ENCODE assay signal across 8 cellular contexts in the genomic region with DNA sequence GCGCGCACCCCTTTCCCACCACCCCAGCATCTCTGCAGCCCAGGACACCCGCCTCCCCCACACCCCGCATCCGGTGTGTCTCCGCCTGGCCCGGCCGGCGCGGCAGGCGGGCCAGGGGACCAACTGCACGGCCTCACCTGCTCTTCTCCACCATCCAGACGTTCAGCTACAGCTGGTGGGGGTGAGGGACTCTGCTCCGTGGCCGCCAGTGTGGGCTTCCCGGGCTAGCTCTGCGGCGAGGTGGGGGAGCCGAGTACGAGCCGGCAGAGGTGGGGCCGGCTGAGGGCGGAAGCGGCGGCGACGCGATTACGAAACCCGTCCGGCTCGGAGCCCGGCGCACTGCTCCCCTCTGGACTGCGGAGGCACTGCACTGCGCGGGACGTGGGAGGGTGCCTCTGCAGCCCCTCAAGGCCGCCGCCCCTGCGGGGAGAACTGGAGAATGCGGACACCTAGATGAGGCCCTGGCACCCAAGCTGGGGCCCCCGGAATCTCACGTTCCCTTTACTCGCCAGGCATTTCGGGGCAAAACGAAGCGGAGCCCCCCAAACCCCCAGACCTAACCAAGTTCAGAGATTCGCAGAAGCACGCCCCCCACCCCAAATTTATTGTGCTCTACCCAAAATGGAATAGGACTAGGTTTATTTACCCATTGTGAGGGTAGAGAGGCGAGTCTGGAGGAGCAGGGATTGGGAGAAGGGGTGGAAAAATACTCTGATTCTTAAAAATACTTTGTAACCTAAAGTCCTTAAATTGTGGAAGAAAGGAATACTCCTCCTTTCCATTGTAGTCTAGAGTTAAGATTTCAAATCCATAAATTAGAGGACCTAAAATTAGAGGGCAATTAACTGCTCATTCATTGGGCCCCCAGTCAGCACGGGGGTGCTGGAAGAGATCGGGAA. TPM values are rescaled to one million over a fixed set of nuclear protein-coding genes. Genes with fewer than 3 reads are reported as not detected.
DNase-seq lines count a peak whose midpoint lies in the region; ATAC-seq and TF ChIP-seq lines count a peak whose summit lies in the region.

A gene with protein sequence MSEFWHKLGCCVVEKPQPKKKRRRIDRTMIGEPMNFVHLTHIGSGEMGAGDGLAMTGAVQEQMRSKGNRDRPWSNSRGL (minus strand): TSS at position 281 of the 899 bp plus-strand sequence. CDS start 3,892 bp downstream, outside the sequence.

- POLR2A ChIA-PET in naive thymus-derived CD4-positive, alpha-beta T cell (lab: Charles Lee) = interaction anchor here (0.7 to 12.8 kb wide), 10 partner anchors 9 to 808 kb away, joined by 3 to 253 read pairs (median 34); partner anchors contain the start of genes C1orf56, GABPB2, MINDY1 and TNFAIP8L2

- no peaks in the 10 kb centered on the region for H3K9me3 ChIP-seq in Peyer's patch
- H3K9me3 ChIP-seq in naive thymus-derived CD4-positive, alpha-beta T cell (ENCODE audit: control insufficient read depth in 2 of 3, low read length in 3 of 3) = no peaks in the 10 kb centered on the region

- DNase-seq in DMS153 (lab: John Stamatoyannopoulos, UW) (peak; percentile 78), Peyer's patch (peak; percentile 84 to 92 (median 89)), fibroblast of gingiva (ENCODE audit: low read depth) (peak; percentile 70)
- DNase-seq in activated T-cell treated with anti-CD3 and anti-CD28 coated beads, Interleukin-2, amount 50 U/mL, for 72 hours = peak; percentile 90 to 92
- peak; percentile 76 to 85 (median 82) for DNase-seq in naive thymus-derived CD4-positive, alpha-beta T cell
- peak; percentile 64 to 81 (median 71) for DNase-seq in stimulated activated naive CD4-positive, alpha-beta T cell (lab: John Stamatoyannopoulos, UW)

- H3K27me3 ChIP-seq in Peyer's patch = no peaks in the 10 kb centered on the region
- H3K27me3 ChIP-seq in naive thymus-derived CD4-positive, alpha-beta T cell (ENCODE audit: control insufficient read depth in 2 of 2, insufficient read depth in 2 of 2, low read length in 2 of 2) = no peaks in the 10 kb centered on the region

- CTCF ChIA-PET in naive thymus-derived CD4-positive, alpha-beta T cell (lab: Charles Lee) = interaction anchor here (0.6 to 6.3 kb wide), 12 partner anchors 8 to 920 kb away, joined by 3 to 74 read pairs (median 6); partner anchors contain the start of genes BNIPL, C1orf56, GABPB2 and TNFAIP8L2

- peak; percentile 83 to 89 for TF ChIP-seq POLR2A in Peyer's patch (IDR thresholded peaks at IDR 0.05)

- peaks cover 0 to 13% (median 3%) of the 10 kb centered on the region in 3 donors for H3K36me3 ChIP-seq in Peyer's patch
- H3K36me3 ChIP-seq in naive thymus-derived CD4-positive, alpha-beta T cell (ENCODE audit: control insufficient read depth in 2 of 3, insufficient read depth in 3 of 3, low read length in 3 of 3) = peaks cover 11 to 33% (median 15%) of the 10 kb centered on the region in 3 experiments

- peak; percentile 80 for ATAC-seq in GM21526 (IDR thresholded peaks at IDR 0.05; ENCODE audit: low FRiP score, unreplicated experiment)
- peak; percentile 82 to 86 for ATAC-seq in activated T-cell treated with anti-CD3 and anti-CD28 coated beads, Interleukin-2, amount 50 U/mL, for 72 hours (replicated peaks in 1 of 2)
- peak; percentile 84 for ATAC-seq in naive thymus-derived CD4-positive, alpha-beta T cell

- H3K4me3 Mint-ChIP-seq in activated T-cell treated with anti-CD3 and anti-CD28 coated beads, Interleukin-2, amount 50 U/mL, for 72 hours = peak within 1 kb of the TSS; percentile 87 to 99
- H3K4me3 Mint-ChIP-seq in naive thymus-derived CD4-positive, alpha-beta T cell = peak within 1 kb of the TSS; percentile 95 to 100 (median 99)

- H3K9me3 Mint-ChIP-seq in activated T-cell treated with anti-CD3 and anti-CD28 coated beads, Interleukin-2, amount 50 U/mL, for 72 hours = no peaks in the 10 kb centered on the region
- H3K9me3 Mint-ChIP-seq in naive thymus-derived CD4-positive, alpha-beta T cell = peaks cover 0 to 3% (median 0%) of the 10 kb centered on the region in 11 donors

- TF ChIP-seq CTCF in Peyer's patch (IDR thresholded peaks at IDR 0.05) = peak; percentile 77 to 95 (median 90)

- H3K4me1 ChIP-seq in Peyer's patch = peaks cover 0 to 33% (median 16%) of the 10 kb centered on the region in 4 donors
- peaks cover 8 to 23% of the 10 kb centered on the region in 2 donors for H3K4me1 ChIP-seq in naive thymus-derived CD4-positive, alpha-beta T cell (ENCODE audit: control insufficient read depth in 2 of 2, insufficient read depth in 2 of 2, low read length in 2 of 2)

- intact Hi-C loops in naive thymus-derived CD4-positive, alpha-beta T cell (cut with micrococcal nuclease) = loop anchor here (1.0 to 10.0 kb wide), 10 partner anchors 11 to 697 kb away; partner anchors contain the start of genes C1orf56 (in 2 of the 2), GABPB2 (in 2 of the 2), PRUNE1 (in 1 of the 2) and PSMD4 (in 1 of the 2)

- TF ChIP-seq EP300 in Ishikawa (IDR thresholded peaks at IDR 0.05; ENCODE audit: borderline replicate concordance) = 0 out of 2 replicates have a peak, but pooled peaks have one; percentile 16

- peaks cover 16 to 35% of the 10 kb centered on the region in 2 donors for H3K36me3 Mint-ChIP-seq in activated T-cell treated with anti-CD3 and anti-CD28 coated beads, Interleukin-2, amount 50 U/mL, for 72 hours (ENCODE audit: insufficient read depth in 2 of 2)
- H3K36me3 Mint-ChIP-seq in naive thymus-derived CD4-positive, alpha-beta T cell = peaks cover 31 to 44% (median 34%) of the 10 kb centered on the region in 5 donors

- peak within 1 kb of the TSS; percentile 95 for H3K27ac Mint-ChIP-seq in activated T-cell treated with anti-CD3 and anti-CD28 coated beads, Interleukin-2, amount 50 U/mL, for 72 hours
- H3K27ac Mint-ChIP-seq in naive thymus-derived CD4-positive, alpha-beta T cell = peak within 1 kb of the TSS; percentile 93 to 99 (median 95)

- TF ChIP-seq RAD21 in Ishikawa (IDR thresholded peaks at IDR 0.05; ENCODE audit: low read depth) = peak; percentile 33; the same call in 1 of the 2 replicates

- peaks cover 73% of the 10 kb centered on the region for H3K4me1 Mint-ChIP-seq in activated T-cell treated with anti-CD3 and anti-CD28 coated beads, Interleukin-2, amount 50 U/mL, for 72 hours (ENCODE audit: low read depth)
- peaks cover 32 to 52% (median 41%) of the 10 kb centered on the region in 7 donors for H3K4me1 Mint-ChIP-seq in naive thymus-derived CD4-positive, alpha-beta T cell

- peak within 1 kb of the TSS; percentile 72 to 94 (median 87) for H3K4me3 ChIP-seq in Peyer's patch
- H3K4me3 ChIP-seq in naive thymus-derived CD4-positive, alpha-beta T cell (ENCODE audit: low read length) = peak within 1 kb of the TSS; percentile 82

- H3K27me3 Mint-ChIP-seq in activated T-cell treated with anti-CD3 and anti-CD28 coated beads, Interleukin-2, amount 50 U/mL, for 72 hours (ENCODE audit: low read depth) = no peaks in the 10 kb centered on the region
- no peaks in the 10 kb centered on the region for H3K27me3 Mint-ChIP-seq in naive thymus-derived CD4-positive, alpha-beta T cell

- H3K27ac ChIP-seq in Peyer's patch = peak within 1 kb of the TSS; percentile 94 to 96 (median 96)
- peak within 1 kb of the TSS; percentile 99 for H3K27ac ChIP-seq in naive thymus-derived CD4-positive, alpha-beta T cell (ENCODE audit: low read depth, low read length)

TF ChIP-seq in Ishikawa, 13 proteins besides CTCF, POLR2A, EP300 and RAD21 (continues in another document):
- TF ChIP-seq, protein P1, sequence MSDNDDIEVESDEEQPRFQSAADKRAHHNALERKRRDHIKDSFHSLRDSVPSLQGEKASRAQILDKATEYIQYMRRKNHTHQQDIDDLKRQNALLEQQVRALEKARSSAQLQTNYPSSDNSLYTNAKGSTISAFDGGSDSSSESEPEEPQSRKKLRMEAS (IDR thresholded peaks at IDR 0.05) = peak; percentile 69
- TF ChIP-seq FOXM1 (IDR thresholded peaks at IDR 0.05; ENCODE audit: borderline replicate concordance, low read depth) = no peak
- TF ChIP-seq TAF1 (IDR thresholded peaks at IDR 0.05; ENCODE audit: low read depth) = peak; percentile 77
- peak; percentile 51; the same call in 1 of the 2 replicates for TF ChIP-seq EGR1 (IDR thresholded peaks at IDR 0.05)
- TF ChIP-seq TEAD4 (IDR thresholded peaks at IDR 0.05) = no peak; the same call in 1 of the 2 replicates
- TF ChIP-seq ZBTB7A (IDR thresholded peaks at IDR 0.05; ENCODE audit: low read depth) = peak; percentile 94
- TF ChIP-seq TCF12 (IDR thresholded peaks at IDR 0.05; ENCODE audit: low read depth) = peak; percentile 31; the same call in 1 of the 2 replicates
- TF ChIP-seq USF1 (IDR thresholded peaks at IDR 0.05) = no peak; the same call in 1 of the 2 replicates

RNA-seq across cellular contexts. Expression of the gene that starts here (rescaled TPM):
- 10 to 100 TPM; 48.6 to 87.5 (median 58.6) TPM for total RNA-seq in Peyer's patch
- 100 to 1,000 TPM; 210 to 220 TPM for total RNA-seq in activated T-cell treated with anti-CD3 and anti-CD28 coated beads, Interleukin-2, amount 50 U/mL, for 72 hours
- 100 to 1,000 TPM; 362 to 516 (median 425) TPM for total RNA-seq in naive thymus-derived CD4-positive, alpha-beta T cell
- 100 to 1,000 TPM in 1 of 2 donors, 10 to 100 TPM in 1; 85.6 to 111 TPM for polyA plus RNA-seq in naive thymus-derived CD4-positive, alpha-beta T cell

Comparison
In these comparisons a context has a peak if more than half of its experiments do, and no peak if none do; other contexts are left out.
1. Peak in every context shown above with its lines: DNase-seq, ATAC-seq, H3K4me3 ChIP-seq and H3K27ac ChIP-seq.